Comparison of ENCODE assay signal across 19 cellular contexts in the genomic region with DNA sequence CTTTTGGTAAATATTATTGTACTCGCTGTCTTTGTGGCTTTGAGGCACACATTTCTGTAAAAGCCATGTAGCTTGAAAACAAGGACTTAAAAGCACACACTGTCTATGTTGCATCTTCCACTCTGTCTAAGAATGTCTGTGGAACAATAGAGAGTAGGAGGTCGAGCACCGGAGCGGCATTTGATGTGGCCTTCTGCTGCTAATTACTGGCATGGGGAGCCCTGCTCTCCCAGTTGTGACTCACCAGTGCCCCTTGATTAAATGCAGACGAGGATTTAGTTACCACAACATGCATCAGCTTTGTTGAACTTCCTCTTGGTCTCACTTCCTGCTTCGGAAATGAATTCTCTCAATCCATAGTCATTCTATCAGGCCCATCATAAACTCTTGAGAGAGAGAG.
DNase-seq lines count a peak whose midpoint lies in the region; ATAC-seq, FAIRE-seq and TF ChIP-seq lines count a peak whose summit lies in the region.
"Had no signal": no experiment of that assay in that cellular context is flagged by ENCODE, and none has a peak within 500 bp of the region (broad histone marks: within the 10 kb centered on the region; RNA-seq: fewer than 3 reads in every experiment).

No MANE protein-coding gene starts in this region.

- no peak for ATAC-seq in GM21526 (IDR thresholded peaks at IDR 0.05; ENCODE audit: low FRiP score, unreplicated experiment)
- ATAC-seq: stimulated activated naive CD8-positive, alpha-beta T cell treated with anti-CD3 and anti-CD28 coated beads, Interleukin-15, Interleukin-2, amounts not matched to agents 100 U/mL and 50 U/mL, for 24 hours had no signal

- peak overlapping the region; percentile 21 for H3K27ac ChIP-seq in hepatocyte
- no peak overlapping the region for H3K27ac ChIP-seq in Peyer's patch
- H3K27ac ChIP-seq: RWPE1 had no signal

- FAIRE-seq in HTR-8/SVneo (lab: Jason Lieb, UNC) = peak; percentile 42

- DNase-seq in BJ (ENCODE audit: low read depth) = peak; percentile 50
- DNase-seq in HTR-8/SVneo (ENCODE audit: insufficient read length, low spot score) = peak; percentile 12
- no peak for DNase-seq in hepatocyte (ENCODE audit: low spot score)
- no peak for DNase-seq in NCI-H345 treated with DMSO at 0.1 percent for 48 hours (lab: John Stamatoyannopoulos, UW; ENCODE audit: unreplicated experiment)
- DNase-seq in hepatic stellate cell (ENCODE audit: low spot score) = no peak
- DNase-seq in Peyer's patch = no peak
- DNase-seq: activated CD8-positive, alpha-beta memory T cell treated with anti-CD3 and anti-CD28 coated beads for 24 hours; CD4-positive, alpha-beta memory T cell; central memory CD4-positive, alpha-beta T cell; erythroblast; immature natural killer cell; NCI-H2227 treated with DMSO at 0.1 percent for 48 hours; retina; stimulated activated CD4-positive, alpha-beta T cell treated with anti-CD3 and anti-CD28 coated beads, Interleukin-4, amount 100 ng/mL, for 1 hour; stimulated activated naive CD8-positive, alpha-beta T cell treated with anti-CD3 and anti-CD28 coated beads, Interleukin-15, Interleukin-2, amounts not matched to agents 100 U/mL and 50 U/mL, for 24 hours; T1000 had no signal

- H3K4me2 ChIP-seq in hepatocyte = peak overlapping the region; percentile 7

- H3K79me2 ChIP-seq in hepatocyte = no peaks in the 10 kb centered on the region

- H2AFZ ChIP-seq in hepatocyte = no peak overlapping the region

- WGBS in hepatocyte (ENCODE audit: low lambda C conversion rate, missing lambda C conversion rate) = 45% methylated on average over 6 of the region's 6 CpGs

- no peak for TF ChIP-seq CTCF in BJ (IDR thresholded peaks at IDR 0.05; ENCODE audit: insufficient read depth, low read depth, low read length)
- no peak for TF ChIP-seq CTCF in WI38 (IDR thresholded peaks at IDR 0.05; ENCODE audit: low read depth, low read length)
- no peak for TF ChIP-seq CTCF in hepatocyte (IDR thresholded peaks at IDR 0.05; ENCODE audit: poor library complexity)
- TF ChIP-seq CTCF in Peyer's patch (IDR thresholded peaks at IDR 0.05) = no peak

- H3K9me3 ChIP-seq in hepatocyte (ENCODE audit: low read depth) = no peaks in the 10 kb centered on the region
- H3K9me3 ChIP-seq in Peyer's patch = no peaks in the 10 kb centered on the region

- H3K4me3 ChIP-seq in BJ (ENCODE audit: low read depth, low read length) (no peak overlapping the region), WI38 (ENCODE audit: low read depth, low read length) (peak overlapping the region; percentile 8; the same call in 1 of the 2 replicates), hepatocyte (no peak overlapping the region), Peyer's patch (no peak overlapping the region)

- H3K9me2 ChIP-seq in hepatocyte (replicated peaks; ENCODE audit: insufficient read depth) = no peaks in the 10 kb centered on the region

- POLR2A ChIA-PET in BJ (lab: Charles Lee) = no interaction called here

- H3K4me1 ChIP-seq in hepatocyte (ENCODE audit: insufficient read depth) = no peaks in the 10 kb centered on the region
- H3K4me1 ChIP-seq in Peyer's patch = no peaks in the 10 kb centered on the region

- no peaks in the 10 kb centered on the region for H4K20me1 ChIP-seq in hepatocyte (ENCODE audit: insufficient read depth, poor library complexity, severe bottlenecking)

- H3K27me3 ChIP-seq in BJ (ENCODE audit: control insufficient read depth, insufficient read depth, low read length) (no peaks in the 10 kb centered on the region), hepatocyte (no peaks in the 10 kb centered on the region), Peyer's patch (no peaks in the 10 kb centered on the region)

- no peaks in the 10 kb centered on the region for H3K36me3 ChIP-seq in BJ (ENCODE audit: control insufficient read depth, insufficient read depth, low read length)
- H3K36me3 ChIP-seq in hepatocyte (replicated peaks; ENCODE audit: insufficient read depth, low read depth) = no peaks in the 10 kb centered on the region
- H3K36me3 ChIP-seq in Peyer's patch = no peaks in the 10 kb centered on the region

- CTCF ChIA-PET in BJ (lab: Yijun Ruan, JAX) = no interaction called here

- no peak for TF ChIP-seq POLR2A in Peyer's patch (IDR thresholded peaks at IDR 0.05)

Comparison
In these comparisons a context has a peak if more than half of its experiments do, and no peak if none do; other contexts are left out.
1. DNase-seq: peak in BJ (single experiment) and HTR-8/SVneo (single experiment); none in hepatocyte (single experiment), NCI-H345 treated with DMSO at 0.1 percent for 48 hours (single experiment), hepatic stellate cell (single experiment) and Peyer's patch (0 of 3).